In genomic region chr21:26842976-26843911, GRCh38 we compare ENCODE assay signal across 1 cellular context.
TF ChIP-seq lines count a peak whose summit lies in the region.

No MANE protein-coding gene starts in this region.

TF ChIP-seq in HEK293, 187 proteins besides CTCF, POLR2A, EP300 and RAD21 (continued from another document and continues in another):
- TF ChIP-seq ZNF449 (tag by site-specific recombination; IDR thresholded peaks at IDR 0.05) (0 out of 2 replicates have a peak, but pooled peaks have one; percentile 5), ZEB2 (tag by site-specific recombination; IDR thresholded peaks at IDR 0.05) (peak; percentile 62), ZNF76 (tag by site-specific recombination; IDR thresholded peaks at IDR 0.05; ENCODE audit: borderline replicate concordance, low read depth) (peak; percentile 34; the same call in 1 of the 2 replicates), ZNF10 (tag by site-specific recombination; IDR thresholded peaks at IDR 0.05) (no peak), BCL11B (tag by site-specific recombination; IDR thresholded peaks at IDR 0.05; ENCODE audit: low read depth) (peak; percentile 54), ZNF777 (tag by site-specific recombination; IDR thresholded peaks at IDR 0.05; ENCODE audit: borderline replicate concordance) (no peak), GLIS2 (tag by site-specific recombination; IDR thresholded peaks at IDR 0.05) (peak; percentile 91), ZBTB17 (tag by site-specific recombination; IDR thresholded peaks at IDR 0.05) (no peak; the same call in none of the 2 replicates), ZNF2 (tag by site-specific recombination; IDR thresholded peaks at IDR 0.05) (peak; percentile 40; the same call in 1 of the 2 replicates), ZNF677 (tag by site-specific recombination; IDR thresholded peaks at IDR 0.05) (no peak), ELK4 (IDR thresholded peaks at IDR 0.05; ENCODE audit: borderline replicate concordance, low read depth, low read length) (no peak), SP3 (tag by site-specific recombination; IDR thresholded peaks at IDR 0.05) (peak; percentile 66), INSM2 (tag by site-specific recombination; IDR thresholded peaks at IDR 0.05) (peak; percentile 69; the same call in 1 of the 2 replicates), ZNF629 (tag by site-specific recombination; IDR thresholded peaks at IDR 0.05) (peak; percentile 75), ZFP41 (tag by site-specific recombination; IDR thresholded peaks at IDR 0.05; ENCODE audit: borderline replicate concordance) (0 out of 2 replicates have a peak, but pooled peaks have one; percentile 66), PRDM10 (tag by site-specific recombination; IDR thresholded peaks at IDR 0.05) (peak; percentile 83), SP2 (tag by site-specific recombination; IDR thresholded peaks at IDR 0.05) (peak; percentile 81), ZNF660 (tag by site-specific recombination; IDR thresholded peaks at IDR 0.05) (peak; percentile 89), ZNF366 (tag by site-specific recombination; conservative IDR thresholded peaks at IDR 0.05) (peak; percentile 70), ZNF704 (tag by site-specific recombination; IDR thresholded peaks at IDR 0.05) (no peak), ZNF549 (tag by site-specific recombination; IDR thresholded peaks at IDR 0.05) (no peak), ZNF610 (tag by site-specific recombination; IDR thresholded peaks at IDR 0.05; ENCODE audit: borderline replicate concordance) (0 out of 2 replicates have a peak, but pooled peaks have one; percentile 74), ZNF169 (tag by site-specific recombination; IDR thresholded peaks at IDR 0.05) (no peak), ZFP69B (tag by site-specific recombination; IDR thresholded peaks at IDR 0.05) (peak; percentile 89), PRDM1 (tag by site-specific recombination; IDR thresholded peaks at IDR 0.05) (peak; percentile 65), YY1 (tag by site-specific recombination; IDR thresholded peaks at IDR 0.05) (peak; percentile 44; the same call in 1 of the 2 replicates), KLF9 (tag by site-specific recombination; IDR thresholded peaks at IDR 0.05; ENCODE audit: low read depth) (peak; percentile 22), ZSCAN4 (tag by site-specific recombination; IDR thresholded peaks at IDR 0.05) (peak; percentile 29; the same call in 1 of the 2 replicates), ZBTB8A (tag by site-specific recombination; IDR thresholded peaks at IDR 0.05) (peak; percentile 71), GLI2 (tag by site-specific recombination; IDR thresholded peaks at IDR 0.05; ENCODE audit: borderline replicate concordance, low read depth) (no peak; the same call in 1 of the 2 replicates), PBX3 (CRISPR knock-in tag; IDR thresholded peaks at IDR 0.05) (no peak), ZNF148 (tag by site-specific recombination; IDR thresholded peaks at IDR 0.05; ENCODE audit: borderline replicate concordance) (no peak), HOXA7 (CRISPR knock-in tag; IDR thresholded peaks at IDR 0.05; ENCODE audit: borderline replicate concordance) (no peak), ZNF837 (tag by site-specific recombination; IDR thresholded peaks at IDR 0.05) (no peak), BCL6B (tag by site-specific recombination; IDR thresholded peaks at IDR 0.05) (no peak), KLF10 (tag by site-specific recombination; IDR thresholded peaks at IDR 0.05) (peak; percentile 90), ZNF555 (tag by site-specific recombination; conservative IDR thresholded peaks at IDR 0.05) (no peak), ZNF560 (tag by site-specific recombination; IDR thresholded peaks at IDR 0.05; ENCODE audit: borderline replicate concordance) (no peak), KLF16 (tag by site-specific recombination; IDR thresholded peaks at IDR 0.05) (peak; percentile 38; the same call in 1 of the 2 replicates), YY2 (tag by site-specific recombination; IDR thresholded peaks at IDR 0.05) (no peak), ZNF426 (tag by site-specific recombination; IDR thresholded peaks at IDR 0.05) (no peak), BCL11A (tag by site-specific recombination; IDR thresholded peaks at IDR 0.05; ENCODE audit: low read depth) (peak; percentile 16; the same call in 1 of the 2 replicates), ZSCAN30 (tag by site-specific recombination; IDR thresholded peaks at IDR 0.05) (peak; percentile 72; the same call in 1 of the 2 replicates), ZXDB (tag by site-specific recombination; IDR thresholded peaks at IDR 0.05) (peak; percentile 53; the same call in 1 of the 2 replicates), ZNF692 (tag by site-specific recombination; IDR thresholded peaks at IDR 0.05) (peak; percentile 97)
